Comparison of ENCODE assay signal across 8 cellular contexts in genomic region chr10:31759124-31759798, GRCh38.
DNase-seq lines count a peak whose midpoint lies in the region; ATAC-seq and TF ChIP-seq lines count a peak whose summit lies in the region.

No MANE protein-coding gene starts in this region.

- 1 to 2% methylated on average over 15 to 16 of the region's 36 CpGs for WGBS in esophagus squamous epithelium, 2 donors

- peak overlapping the region; percentile 89 for H3K4me3 Mint-ChIP-seq in nephron progenitor cell

- TF ChIP-seq CTCF in esophagus squamous epithelium (IDR thresholded peaks at IDR 0.05) (no peak), nephron progenitor cell (IDR thresholded peaks at IDR 0.05) (no peak)

- H3K27ac ChIP-seq in esophagus squamous epithelium = peak overlapping the region; percentile 94 to 99 (median 98)
- peak overlapping the region; percentile 90 for H3K27ac ChIP-seq in substantia nigra (ENCODE audit: low read depth, low read length, poor library complexity, severe bottlenecking)

- TF ChIP-seq POLR2A in esophagus squamous epithelium (IDR thresholded peaks at IDR 0.05) = no peak

- H3K27ac Mint-ChIP-seq in nephron progenitor cell = peak overlapping the region; percentile 87

- peaks cover 72% of the 10 kb centered on the region for H3K4me1 Mint-ChIP-seq in nephron progenitor cell

- intact Hi-C loops in esophagus squamous epithelium (cut with DNase I) = no loop called here

- H3K27me3 Mint-ChIP-seq in nephron progenitor cell (ENCODE audit: low read depth, poor library complexity) = peaks cover 3% of the 10 kb centered on the region

- no peak for ATAC-seq in GM21447 (IDR thresholded peaks at IDR 0.05; ENCODE audit: unreplicated experiment)

- DNase-seq in NCI-H2227 treated with DMSO at 0.1 percent for 48 hours (lab: John Stamatoyannopoulos, UW) = peak; percentile 30
- peak; percentile 60 for DNase-seq in activated T-cell treated with anti-CD3 and anti-CD28 coated beads for 48 hours (ENCODE audit: low read depth)
- DNase-seq in esophagus squamous epithelium (lab: John Stamatoyannopoulos, UW) = no peak
- DNase-seq in nephron progenitor cell = peak; percentile 64
- peak in 16 of 49 donors; percentile 11 to 84 (median 29) for DNase-seq in substantia nigra (lab: John Stamatoyannopoulos, UW)
- DNase-seq in GF-D8 (lab: John Stamatoyannopoulos, UW) = no peak

- no peaks in the 10 kb centered on the region for H3K27me3 ChIP-seq in esophagus squamous epithelium

- H3K4me3 ChIP-seq in GM08714 (ENCODE audit: low read length) = peak overlapping the region; percentile 94
- H3K4me3 ChIP-seq in esophagus squamous epithelium = peak overlapping the region; percentile 82 to 96 (median 90)

- H3K36me3 ChIP-seq in esophagus squamous epithelium = no peaks in the 10 kb centered on the region

- no peaks in the 10 kb centered on the region for H3K9me3 ChIP-seq in esophagus squamous epithelium

- peaks cover 5% of the 10 kb centered on the region for H3K36me3 Mint-ChIP-seq in nephron progenitor cell (ENCODE audit: low read depth)

- H3K9me3 Mint-ChIP-seq in nephron progenitor cell = peaks cover 9% of the 10 kb centered on the region

- peaks cover 9 to 36% (median 13%) of the 10 kb centered on the region in 3 donors for H3K4me1 ChIP-seq in esophagus squamous epithelium

Comparison
In these comparisons a context has a peak if more than half of its experiments do, and no peak if none do; other contexts are left out.
1. DNase-seq: peak in NCI-H2227 treated with DMSO at 0.1 percent for 48 hours (single experiment), activated T-cell treated with anti-CD3 and anti-CD28 coated beads for 48 hours (single experiment) and nephron progenitor cell (single experiment); none in esophagus squamous epithelium (single experiment) and GF-D8 (single experiment).